ENCODE assay signal across 8 cellular contexts in the genomic region with DNA sequence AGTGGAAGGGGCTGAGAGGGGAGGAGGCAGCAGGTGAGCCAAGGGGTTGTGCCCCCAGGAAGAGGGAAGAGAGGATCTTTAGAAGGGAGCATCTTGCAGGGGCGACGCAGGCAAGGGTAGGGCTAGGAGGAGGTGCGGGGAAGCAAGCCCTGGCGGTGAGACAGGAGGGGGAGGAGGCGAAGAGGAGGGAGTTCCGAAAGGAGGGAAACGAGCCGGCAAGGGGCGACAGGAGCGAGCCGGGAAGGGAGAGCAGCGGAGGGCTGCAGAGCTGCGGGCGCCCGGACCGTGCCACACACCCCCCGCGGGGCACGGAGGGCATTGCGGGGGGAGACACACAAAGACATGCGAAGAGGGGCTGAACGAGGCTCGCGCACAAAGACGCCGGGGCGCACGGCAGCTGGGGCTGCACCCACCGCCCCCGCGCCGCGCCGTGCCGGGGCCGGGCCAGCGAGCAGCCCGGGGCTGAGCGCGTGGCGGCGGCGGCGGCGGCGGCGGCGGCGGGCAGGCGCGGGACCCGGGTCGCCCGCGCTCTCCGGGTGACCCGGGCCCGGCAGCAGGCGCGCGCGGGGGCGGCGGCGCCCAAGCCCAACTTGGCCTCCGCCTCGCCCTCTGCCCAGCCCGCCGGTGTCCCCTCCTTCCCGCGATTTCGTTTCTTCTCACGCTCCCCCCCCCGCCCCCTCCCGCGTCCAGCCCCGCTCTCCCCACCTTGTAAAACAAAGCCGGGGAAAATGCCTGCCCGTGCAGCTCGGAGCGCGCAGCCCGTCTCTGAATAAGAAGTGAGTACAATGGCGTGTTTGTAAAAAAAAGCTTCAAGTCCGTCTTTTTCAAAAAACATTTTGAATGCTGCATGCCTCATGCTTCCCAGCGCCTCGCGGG. TPM values are rescaled to one million over a fixed set of nuclear protein-coding genes. Genes with fewer than 3 reads are reported as not detected.
A peak's percentile ranks its signal among the peaks of the same experiment; 100 is the strongest.
DNase-seq lines count a peak whose midpoint lies in the region; ATAC-seq and TF ChIP-seq lines count a peak whose summit lies in the region.

A gene with protein sequence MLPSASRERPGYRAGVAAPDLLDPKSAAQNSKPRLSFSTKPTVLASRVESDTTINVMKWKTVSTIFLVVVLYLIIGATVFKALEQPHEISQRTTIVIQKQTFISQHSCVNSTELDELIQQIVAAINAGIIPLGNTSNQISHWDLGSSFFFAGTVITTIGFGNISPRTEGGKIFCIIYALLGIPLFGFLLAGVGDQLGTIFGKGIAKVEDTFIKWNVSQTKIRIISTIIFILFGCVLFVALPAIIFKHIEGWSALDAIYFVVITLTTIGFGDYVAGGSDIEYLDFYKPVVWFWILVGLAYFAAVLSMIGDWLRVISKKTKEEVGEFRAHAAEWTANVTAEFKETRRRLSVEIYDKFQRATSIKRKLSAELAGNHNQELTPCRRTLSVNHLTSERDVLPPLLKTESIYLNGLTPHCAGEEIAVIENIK (plus strand): TSS at position 206 of the 876 bp plus-strand sequence. CDS start 649 bp downstream, at position 855.

- H3K9me3 ChIP-seq in RWPE2 (ENCODE audit: severe bottlenecking) (no peaks in the 10 kb centered on the region), gastrocnemius medialis (no peaks in the 10 kb centered on the region)

- DNase-seq in NCI-H1436 (lab: John Stamatoyannopoulos, UW) (peak; percentile 18), NCI-H1436 treated with DMSO at 0.1 percent for 48 hours (lab: John Stamatoyannopoulos, UW) (no peak), RWPE2 (ENCODE audit: low spot score) (no peak), foreskin melanocyte (peak; percentile 6), gastrocnemius medialis (peak in 1 of 2 donors; percentile 27), SKM-1 (lab: John Stamatoyannopoulos, UW; ENCODE audit: unreplicated experiment) (no peak)
- DNase-seq in activated CD8-positive, alpha-beta memory T cell treated with anti-CD3 and anti-CD28 coated beads for 24 hours = no peak

- H3K27me3 ChIP-seq in RWPE2 (ENCODE audit: insufficient read depth, poor library complexity, severe bottlenecking) = peaks cover 5% of the 10 kb centered on the region
- peaks cover 26 to 34% (median 28%) of the 10 kb centered on the region in 3 donors for H3K27me3 ChIP-seq in gastrocnemius medialis

- peak within 1 kb of the TSS; percentile 36 for H3K4me3 ChIP-seq in RWPE2 (ENCODE audit: severe bottlenecking)
- peak within 1 kb of the TSS; percentile 42 to 53 (median 50) for H3K4me3 ChIP-seq in gastrocnemius medialis

- H3K4me1 ChIP-seq in RWPE2 (ENCODE audit: insufficient read depth, poor library complexity, severe bottlenecking) (no peaks in the 10 kb centered on the region), gastrocnemius medialis (peaks cover 0 to 3% of the 10 kb centered on the region in 2 donors)

- intact Hi-C loops in gastrocnemius medialis (cut with DNase I; ENCODE audit: low total_unique reads) = no loop called here

- no peak for TF ChIP-seq POLR2A in gastrocnemius medialis (IDR thresholded peaks at IDR 0.05)

- peak; percentile 59; the same call in 2 of the 3 replicates for ATAC-seq in RWPE2 (ENCODE audit: low read depth)
- ATAC-seq in gastrocnemius medialis = peak in 1 of 2 donors; percentile 41
- ATAC-seq in GM18498 (IDR thresholded peaks at IDR 0.05; ENCODE audit: unreplicated experiment) = no peak

- TF ChIP-seq CTCF in RWPE2 (IDR thresholded peaks at IDR 0.05; ENCODE audit: poor library complexity, severe bottlenecking) (no peak), gastrocnemius medialis (IDR thresholded peaks at IDR 0.05 in 4 of 5, conservative IDR thresholded peaks at IDR 0.05 in 1 of 5) (no peak)

- in situ Hi-C loops in gastrocnemius medialis (cut with MboI; ENCODE audit: low sequenced_read_pairs in 4 of 4) = no loop called here

- H3K36me3 ChIP-seq in RWPE2 (ENCODE audit: low read depth) (no peaks in the 10 kb centered on the region), gastrocnemius medialis (no peaks in the 10 kb centered on the region)

- H3K27ac ChIP-seq in RWPE2 (ENCODE audit: poor library complexity, severe bottlenecking) (no peak within 1 kb of the TSS), gastrocnemius medialis (no peak within 1 kb of the TSS)

RNA-seq across cellular contexts. Expression of the gene that starts here (rescaled TPM):
- 1 to 10 TPM in 2 of 4 donors, under 1 TPM in 2; 0.56 to 2.4 (median 0.97) TPM for total RNA-seq in gastrocnemius medialis

Comparison
In these comparisons a context has a peak if more than half of its experiments do, and no peak if none do; other contexts are left out.
1. DNase-seq: peak in NCI-H1436 (single experiment) and foreskin melanocyte (single experiment); none in NCI-H1436 treated with DMSO at 0.1 percent for 48 hours (single experiment), RWPE2 (single experiment), SKM-1 (single experiment) and activated CD8-positive, alpha-beta memory T cell treated with anti-CD3 and anti-CD28 coated beads for 24 hours (single experiment).